8 cellular contexts compared by ENCODE assay signal in genomic region chr1:52727114-52727586, GRCh38.
DNase-seq lines count a peak whose midpoint lies in the region; ATAC-seq and TF ChIP-seq lines count a peak whose summit lies in the region.

No MANE protein-coding gene starts in this region.

- H3K9ac ChIP-seq in Loucy (ENCODE audit: low read depth, low read length, poor library complexity, severe bottlenecking), result peak overlapping the region; percentile 73

- H3K9me2 ChIP-seq in Loucy (replicated peaks; ENCODE audit: low read depth, low read length), result no peaks in the 10 kb centered on the region

- H2AFZ ChIP-seq in Loucy (ENCODE audit: low read length), result no peak overlapping the region; the same call in 1 of the 2 replicates

- H3K36me3 Mint-ChIP-seq in stimulated activated memory B cell treated with anti-CD40 and anti-IgM and Interleukin-4, amounts not matched to agents 10 μg/mL and 1 μg/mL and 100 μg/mL, for 72 hours, result no peaks in the 10 kb centered on the region

- no peaks in the 10 kb centered on the region for H3F3A ChIP-seq in Loucy (ENCODE audit: low read depth)

- peaks cover 31% of the 10 kb centered on the region for H3K4me1 ChIP-seq in Loucy (ENCODE audit: insufficient read depth, low read length, poor library complexity, severe bottlenecking)

- no peaks in the 10 kb centered on the region for H3K27me3 ChIP-seq in Loucy (ENCODE audit: insufficient read depth, low read length, poor library complexity, severe bottlenecking)

- peak overlapping the region; percentile 89 for H3K4me2 ChIP-seq in Loucy (ENCODE audit: low read depth, low read length, poor library complexity, severe bottlenecking)

- no peaks in the 10 kb centered on the region for H3K9me3 Mint-ChIP-seq in stimulated activated memory B cell treated with anti-CD40 and anti-IgM and Interleukin-4, amounts not matched to agents 10 μg/mL and 1 μg/mL and 100 μg/mL, for 72 hours

- peaks cover 13% of the 10 kb centered on the region for H3K27me3 Mint-ChIP-seq in stimulated activated memory B cell treated with anti-CD40 and anti-IgM and Interleukin-4, amounts not matched to agents 10 μg/mL and 1 μg/mL and 100 μg/mL, for 72 hours

- peaks cover 21% of the 10 kb centered on the region for H4K20me1 ChIP-seq in Loucy (ENCODE audit: insufficient read depth, low read length, poor library complexity, severe bottlenecking)

- ATAC-seq in stimulated activated memory B cell treated with anti-CD40 and anti-IgM and Interleukin-4, amounts not matched to agents 10 μg/mL and 1 μg/mL and 100 μg/mL, for 72 hours, result no peak
- no peak for ATAC-seq in GM18519 (IDR thresholded peaks at IDR 0.05; ENCODE audit: low FRiP score, unreplicated experiment)
- ATAC-seq in HG02678 (IDR thresholded peaks at IDR 0.05; ENCODE audit: unreplicated experiment), result no peak

- TF ChIP-seq CTCF in Loucy (conservative IDR thresholded peaks at IDR 0.05; ENCODE audit: low read length), result no peak

- peak overlapping the region; percentile 88 for H3K27ac Mint-ChIP-seq in stimulated activated memory B cell treated with anti-CD40 and anti-IgM and Interleukin-4, amounts not matched to agents 10 μg/mL and 1 μg/mL and 100 μg/mL, for 72 hours

- DNase-seq in ELF-1 (ENCODE audit: low read depth, low spot score), result peak; percentile 16
- peak; percentile 33 for DNase-seq in astrocyte of the hippocampus (ENCODE audit: low read depth, low spot score)
- peak; percentile 26 for DNase-seq in iPS-NIHi7 (ENCODE audit: extremely low spot score)
- no peak for DNase-seq in central memory CD4-positive, alpha-beta T cell

- no peaks in the 10 kb centered on the region for H3K36me3 ChIP-seq in Loucy (ENCODE audit: insufficient read depth, low read length)

- peaks cover 45% of the 10 kb centered on the region for H3K79me2 ChIP-seq in Loucy (ENCODE audit: insufficient read depth, low read length)

- no peaks in the 10 kb centered on the region for H3K9me3 ChIP-seq in Loucy (ENCODE audit: insufficient read depth, low read depth, low read length)

- peak overlapping the region; percentile 90 for H3K4me3 Mint-ChIP-seq in stimulated activated memory B cell treated with anti-CD40 and anti-IgM and Interleukin-4, amounts not matched to agents 10 μg/mL and 1 μg/mL and 100 μg/mL, for 72 hours

- peaks cover 45% of the 10 kb centered on the region for H3K4me1 Mint-ChIP-seq in stimulated activated memory B cell treated with anti-CD40 and anti-IgM and Interleukin-4, amounts not matched to agents 10 μg/mL and 1 μg/mL and 100 μg/mL, for 72 hours

- H3K4me3 ChIP-seq in Loucy (ENCODE audit: low read length, poor library complexity, severe bottlenecking), result peak overlapping the region; percentile 73
